Comparison of ENCODE assay signal across 8 cellular contexts in the genomic region with DNA sequence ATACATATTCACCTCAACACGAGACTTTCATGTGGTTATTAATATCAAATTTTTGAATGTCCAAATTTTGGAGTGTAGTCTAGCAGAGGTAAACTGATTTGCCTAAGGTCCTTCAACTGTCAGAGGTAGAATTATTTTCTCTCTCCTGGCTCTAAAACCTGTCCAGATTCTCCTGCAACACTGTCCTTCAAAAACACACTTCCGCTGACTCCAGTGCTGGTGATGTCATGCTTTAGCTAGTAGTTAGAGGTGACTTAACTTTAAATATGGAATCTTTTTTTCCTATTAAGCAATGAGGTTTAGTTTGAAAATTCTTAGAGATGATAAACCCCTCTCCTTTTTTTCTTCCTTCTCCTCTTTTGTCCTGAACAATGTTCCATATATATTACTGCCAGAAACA. TPM values are rescaled to one million over a fixed set of nuclear protein-coding genes. Genes with fewer than 3 reads are reported as not detected.
"Had no signal": no experiment of that assay in that cellular context is flagged by ENCODE, and none has a peak within 500 bp of the region (broad histone marks: within the 10 kb centered on the region; RNA-seq: fewer than 3 reads in every experiment).

No MANE protein-coding gene starts in this region.

- H3K4me3 ChIP-seq: GM12878 had no signal

- ATAC-seq: GM12878 had no signal

- DNase-seq: GDM1, GF-D8 had no signal

- FAIRE-seq: G401.6, GM12878, GM12891, GM12892, GM18507, GM19239 had no signal

RNA-seq across cellular contexts. Expression of a gene that starts 10.8 kb away (rescaled TPM):
- total RNA-seq: GM12878 had no signal
- polyA plus RNA-seq: GM12878 had no signal
